1 cellular context compared by ENCODE assay signal in genomic region chr5:11143456-11144267, GRCh38.
TF ChIP-seq lines count a peak whose summit lies in the region.

No MANE protein-coding gene starts in this region.

TF ChIP-seq in GM23338, 12 proteins besides CTCF, POLR2A, EP300 and RAD21 (continued from another document):
- TF ChIP-seq, protein P1, sequence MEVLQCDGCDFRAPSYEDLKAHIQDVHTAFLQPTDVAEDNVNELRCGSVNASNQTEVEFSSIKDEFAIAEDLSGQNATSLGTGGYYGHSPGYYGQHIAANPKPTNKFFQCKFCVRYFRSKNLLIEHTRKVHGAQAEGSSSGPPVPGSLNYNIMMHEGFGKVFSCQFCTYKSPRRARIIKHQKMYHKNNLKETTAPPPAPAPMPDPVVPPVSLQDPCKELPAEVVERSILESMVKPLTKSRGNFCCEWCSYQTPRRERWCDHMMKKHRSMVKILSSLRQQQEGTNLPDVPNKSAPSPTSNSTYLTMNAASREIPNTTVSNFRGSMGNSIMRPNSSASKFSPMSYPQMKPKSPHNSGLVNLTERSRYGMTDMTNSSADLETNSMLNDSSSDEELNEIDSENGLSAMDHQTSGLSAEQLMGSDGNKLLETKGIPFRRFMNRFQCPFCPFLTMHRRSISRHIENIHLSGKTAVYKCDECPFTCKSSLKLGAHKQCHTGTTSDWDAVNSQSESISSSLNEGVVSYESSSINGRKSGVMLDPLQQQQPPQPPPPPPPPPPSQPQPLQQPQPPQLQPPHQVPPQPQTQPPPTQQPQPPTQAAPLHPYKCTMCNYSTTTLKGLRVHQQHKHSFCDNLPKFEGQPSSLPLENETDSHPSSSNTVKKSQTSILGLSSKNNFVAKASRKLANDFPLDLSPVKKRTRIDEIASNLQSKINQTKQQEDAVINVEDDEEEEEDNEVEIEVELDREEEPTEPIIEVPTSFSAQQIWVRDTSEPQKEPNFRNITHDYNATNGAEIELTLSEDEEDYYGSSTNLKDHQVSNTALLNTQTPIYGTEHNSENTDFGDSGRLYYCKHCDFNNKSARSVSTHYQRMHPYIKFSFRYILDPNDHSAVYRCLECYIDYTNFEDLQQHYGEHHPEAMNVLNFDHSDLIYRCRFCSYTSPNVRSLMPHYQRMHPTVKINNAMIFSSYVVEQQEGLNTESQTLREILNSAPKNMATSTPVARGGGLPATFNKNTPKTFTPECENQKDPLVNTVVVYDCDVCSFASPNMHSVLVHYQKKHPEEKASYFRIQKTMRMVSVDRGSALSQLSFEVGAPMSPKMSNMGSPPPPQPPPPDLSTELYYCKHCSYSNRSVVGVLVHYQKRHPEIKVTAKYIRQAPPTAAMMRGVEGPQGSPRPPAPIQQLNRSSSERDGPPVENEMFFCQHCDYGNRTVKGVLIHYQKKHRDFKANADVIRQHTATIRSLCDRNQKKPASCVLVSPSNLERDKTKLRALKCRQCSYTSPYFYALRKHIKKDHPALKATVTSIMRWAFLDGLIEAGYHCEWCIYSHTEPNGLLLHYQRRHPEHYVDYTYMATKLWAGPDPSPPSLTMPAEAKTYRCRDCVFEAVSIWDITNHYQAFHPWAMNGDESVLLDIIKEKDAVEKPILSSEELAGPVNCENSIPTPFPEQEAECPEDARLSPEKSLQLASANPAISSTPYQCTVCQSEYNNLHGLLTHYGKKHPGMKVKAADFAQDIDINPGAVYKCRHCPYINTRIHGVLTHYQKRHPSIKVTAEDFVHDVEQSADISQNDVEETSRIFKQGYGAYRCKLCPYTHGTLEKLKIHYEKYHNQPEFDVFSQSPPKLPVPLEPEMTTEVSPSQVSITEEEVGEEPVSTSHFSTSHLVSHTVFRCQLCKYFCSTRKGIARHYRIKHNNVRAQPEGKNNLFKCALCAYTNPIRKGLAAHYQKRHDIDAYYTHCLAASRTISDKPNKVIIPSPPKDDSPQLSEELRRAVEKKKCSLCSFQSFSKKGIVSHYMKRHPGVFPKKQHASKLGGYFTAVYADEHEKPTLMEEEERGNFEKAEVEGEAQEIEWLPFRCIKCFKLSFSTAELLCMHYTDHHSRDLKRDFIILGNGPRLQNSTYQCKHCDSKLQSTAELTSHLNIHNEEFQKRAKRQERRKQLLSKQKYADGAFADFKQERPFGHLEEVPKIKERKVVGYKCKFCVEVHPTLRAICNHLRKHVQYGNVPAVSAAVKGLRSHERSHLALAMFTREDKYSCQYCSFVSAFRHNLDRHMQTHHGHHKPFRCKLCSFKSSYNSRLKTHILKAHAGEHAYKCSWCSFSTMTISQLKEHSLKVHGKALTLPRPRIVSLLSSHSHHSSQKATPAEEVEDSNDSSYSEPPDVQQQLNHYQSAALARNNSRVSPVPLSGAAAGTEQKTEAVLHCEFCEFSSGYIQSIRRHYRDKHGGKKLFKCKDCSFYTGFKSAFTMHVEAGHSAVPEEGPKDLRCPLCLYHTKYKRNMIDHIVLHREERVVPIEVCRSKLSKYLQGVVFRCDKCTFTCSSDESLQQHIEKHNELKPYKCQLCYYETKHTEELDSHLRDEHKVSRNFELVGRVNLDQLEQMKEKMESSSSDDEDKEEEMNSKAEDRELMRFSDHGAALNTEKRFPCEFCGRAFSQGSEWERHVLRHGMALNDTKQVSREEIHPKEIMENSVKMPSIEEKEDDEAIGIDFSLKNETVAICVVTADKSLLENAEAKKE (CRISPR knock-in tag; IDR thresholded peaks at IDR 0.05) = no peak
- no peak for TF ChIP-seq ZNF114 (CRISPR knock-in tag; IDR thresholded peaks at IDR 0.05)
- no peak for TF ChIP-seq STAT1 (IDR thresholded peaks at IDR 0.05; ENCODE audit: unreplicated experiment)
- TF ChIP-seq, protein P2, sequence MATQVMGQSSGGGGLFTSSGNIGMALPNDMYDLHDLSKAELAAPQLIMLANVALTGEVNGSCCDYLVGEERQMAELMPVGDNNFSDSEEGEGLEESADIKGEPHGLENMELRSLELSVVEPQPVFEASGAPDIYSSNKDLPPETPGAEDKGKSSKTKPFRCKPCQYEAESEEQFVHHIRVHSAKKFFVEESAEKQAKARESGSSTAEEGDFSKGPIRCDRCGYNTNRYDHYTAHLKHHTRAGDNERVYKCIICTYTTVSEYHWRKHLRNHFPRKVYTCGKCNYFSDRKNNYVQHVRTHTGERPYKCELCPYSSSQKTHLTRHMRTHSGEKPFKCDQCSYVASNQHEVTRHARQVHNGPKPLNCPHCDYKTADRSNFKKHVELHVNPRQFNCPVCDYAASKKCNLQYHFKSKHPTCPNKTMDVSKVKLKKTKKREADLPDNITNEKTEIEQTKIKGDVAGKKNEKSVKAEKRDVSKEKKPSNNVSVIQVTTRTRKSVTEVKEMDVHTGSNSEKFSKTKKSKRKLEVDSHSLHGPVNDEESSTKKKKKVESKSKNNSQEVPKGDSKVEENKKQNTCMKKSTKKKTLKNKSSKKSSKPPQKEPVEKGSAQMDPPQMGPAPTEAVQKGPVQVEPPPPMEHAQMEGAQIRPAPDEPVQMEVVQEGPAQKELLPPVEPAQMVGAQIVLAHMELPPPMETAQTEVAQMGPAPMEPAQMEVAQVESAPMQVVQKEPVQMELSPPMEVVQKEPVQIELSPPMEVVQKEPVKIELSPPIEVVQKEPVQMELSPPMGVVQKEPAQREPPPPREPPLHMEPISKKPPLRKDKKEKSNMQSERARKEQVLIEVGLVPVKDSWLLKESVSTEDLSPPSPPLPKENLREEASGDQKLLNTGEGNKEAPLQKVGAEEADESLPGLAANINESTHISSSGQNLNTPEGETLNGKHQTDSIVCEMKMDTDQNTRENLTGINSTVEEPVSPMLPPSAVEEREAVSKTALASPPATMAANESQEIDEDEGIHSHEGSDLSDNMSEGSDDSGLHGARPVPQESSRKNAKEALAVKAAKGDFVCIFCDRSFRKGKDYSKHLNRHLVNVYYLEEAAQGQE (IDR thresholded peaks at IDR 0.05; ENCODE audit: unreplicated experiment) = no peak
- no peak for TF ChIP-seq POLR2AphosphoS5 (IDR thresholded peaks at IDR 0.05; ENCODE audit: low read depth)
- no peak for TF ChIP-seq NANOG (IDR thresholded peaks at IDR 0.05; ENCODE audit: borderline replicate concordance)
- TF ChIP-seq ETS1 (IDR thresholded peaks at IDR 0.05) = no peak
- TF ChIP-seq CREB1 (CRISPR knock-in tag; IDR thresholded peaks at IDR 0.05; ENCODE audit: low read depth) = no peak
- TF ChIP-seq ZNF331 (CRISPR knock-in tag; IDR thresholded peaks at IDR 0.05; ENCODE audit: low read depth) = no peak
TF ChIP-seq in GM23338: peak in this region for 0.
